ENCODE assay signal across 28 cellular contexts in genomic region chr3:143095813-143096212, GRCh38.
"Had no signal": no experiment of that assay in that cellular context is flagged by ENCODE, and none has a peak within 500 bp of the region (broad histone marks: within the 10 kb centered on the region; RNA-seq: fewer than 3 reads in every experiment).

No MANE protein-coding gene starts in this region.

- FAIRE-seq: colon, endometrium, endothelial cell of umbilical vein, frontal cortex had no signal

- H3K36me3 ChIP-seq: colonic mucosa, esophagus muscularis mucosa, esophagus squamous epithelium, gastrocnemius medialis, gastroesophageal sphincter, heart left ventricle, heart right ventricle had no signal

- H3K27me3 ChIP-seq: colonic mucosa, dorsolateral prefrontal cortex, esophagus muscularis mucosa, gastrocnemius medialis, heart left ventricle, heart right ventricle had no signal

- H3K27ac Mint-ChIP-seq: dendritic cell treated with granulocyte-macrophage colony-stimulating factor and Interleukin-4, amounts not matched to agents 40 ng/mL and 50 ng/mL, for 4 days; effector memory CD8-positive, alpha-beta T cell; endodermal cell had no signal

- H3K4me3 ChIP-seq: colonic mucosa, coronary artery, dorsolateral prefrontal cortex, esophagus muscularis mucosa, esophagus squamous epithelium, gastrocnemius medialis, gastroesophageal sphincter, heart left ventricle, heart right ventricle had no signal

- ATAC-seq: effector memory CD8-positive, alpha-beta T cell; esophagus mucosa; foreskin keratinocyte; gastrocnemius medialis; gastroesophageal sphincter; heart left ventricle; heart right ventricle had no signal

- DNase-seq: colonic mucosa; cortex of kidney; dermis blood vessel endothelial cell; dorsolateral prefrontal cortex; effector CD4-positive, alpha-beta T cell; effector CD8-positive, alpha-beta T cell; effector memory CD4-positive, alpha-beta T cell; effector memory CD8-positive, alpha-beta T cell; endodermal cell; esophagus squamous epithelium; foreskin fibroblast; foreskin keratinocyte; foreskin melanocyte; gastrocnemius medialis; glutamatergic neuron; head of caudate nucleus; heart left ventricle; heart right ventricle had no signal

- H3K9me3 ChIP-seq: colonic mucosa, esophagus muscularis mucosa, esophagus squamous epithelium, gastrocnemius medialis, gastroesophageal sphincter, heart right ventricle had no signal

- H3K4me3 Mint-ChIP-seq: dendritic cell treated with granulocyte-macrophage colony-stimulating factor and Interleukin-4, amounts not matched to agents 40 ng/mL and 50 ng/mL, for 4 days; effector memory CD8-positive, alpha-beta T cell; endodermal cell had no signal

- H3K4me1 Mint-ChIP-seq: endodermal cell had no signal

- H3K4me1 ChIP-seq: colonic mucosa, esophagus muscularis mucosa, esophagus squamous epithelium, foreskin keratinocyte, gastrocnemius medialis, gastroesophageal sphincter, heart left ventricle, heart right ventricle had no signal

- H3K9me3 Mint-ChIP-seq: dendritic cell treated with granulocyte-macrophage colony-stimulating factor and Interleukin-4, amounts not matched to agents 40 ng/mL and 50 ng/mL, for 4 days; effector memory CD8-positive, alpha-beta T cell had no signal

- H3K27ac ChIP-seq: colonic mucosa, coronary artery, dorsolateral prefrontal cortex, epithelial cell of prostate, esophagus muscularis mucosa, esophagus squamous epithelium, foreskin keratinocyte, gastrocnemius medialis, gastroesophageal sphincter, heart left ventricle, heart right ventricle had no signal
